In genomic region chr1:12168451-12169160, GRCh38 we compare ENCODE assay signal across 10 cellular contexts. TPM values are rescaled to one million over a fixed set of nuclear protein-coding genes. Genes with fewer than 3 reads are reported as not detected.
DNase-seq lines count a peak whose midpoint lies in the region; ATAC-seq and TF ChIP-seq lines count a peak whose summit lies in the region.
"Had no signal": no experiment of that assay in that cellular context is flagged by ENCODE, and none has a peak within 500 bp of the region (broad histone marks: within the 10 kb centered on the region; RNA-seq: fewer than 3 reads in every experiment).

No MANE protein-coding gene starts in this region.

- intact Hi-C loops in adrenal gland (cut with DNase I): no loop called here
- intact Hi-C loops in left lung (cut with DNase I): no loop called here
- intact Hi-C loops in PC-3 (cut with micrococcal nuclease): no loop called here

- 63 to 77% (median 68%) methylated on average over 15 to 17 of the region's 17 CpGs for WGBS in adrenal gland, 4 donors

- TF ChIP-seq POLR2A in adrenal gland (IDR thresholded peaks at IDR 0.05): no peak

- peak overlapping the region in 3 of 5 donors; percentile 36 to 88 (median 86) for H3K27ac ChIP-seq in adrenal gland
- H3K27ac ChIP-seq in left lung: peak overlapping the region; percentile 90 to 94
- H3K27ac ChIP-seq in PC-3 (ENCODE audit: low read length): no peak overlapping the region

- CTCF ChIA-PET in PC-3 (lab: Charles Lee): no interaction called here

- H3K9me2 ChIP-seq in PC-3 (replicated peaks; ENCODE audit: low read length): no peaks in the 10 kb centered on the region

- TF ChIP-seq CTCF in adrenal gland (IDR thresholded peaks at IDR 0.05) (no peak), left lung (IDR thresholded peaks at IDR 0.05) (no peak), PC-3 (conservative IDR thresholded peaks at IDR 0.05; ENCODE audit: low read depth, low read length) (no peak)

- H3K4me1 ChIP-seq in adrenal gland (replicated peaks in 1 of 2): peaks cover 0 to 38% of the 10 kb centered on the region in 2 donors
- H3K4me1 ChIP-seq in left lung: peaks cover 6 to 90% of the 10 kb centered on the region in 2 donors
- H3K4me1 ChIP-seq in PC-3 (ENCODE audit: insufficient read depth, low read length): no peaks in the 10 kb centered on the region
- no peaks in the 10 kb centered on the region for H3K4me1 ChIP-seq in HAP-1

- in situ Hi-C loops in KBM-7 (cut with MboI; ENCODE audit: low pct_unique_long_range_greater_than_20kb, low sequenced_read_pairs): no loop called here
- in situ Hi-C loops in HAP-1 (cut with MboI; ENCODE audit: low sequenced_read_pairs): no loop called here

- peak overlapping the region; percentile 44 to 99 for H3K27ac Mint-ChIP-seq in stimulated activated naive CD8-positive, alpha-beta T cell treated with anti-CD3 and anti-CD28 coated beads, Interleukin-15, amount 100 ng/mL, for 72 hours

- H3K27me3 ChIP-seq in adrenal gland: no peaks in the 10 kb centered on the region
- H3K27me3 ChIP-seq in left lung: no peaks in the 10 kb centered on the region
- H3K27me3 ChIP-seq in PC-3 (ENCODE audit: low read length): no peaks in the 10 kb centered on the region
- peaks cover 25% of the 10 kb centered on the region for H3K27me3 ChIP-seq in HAP-1 (ENCODE audit: low read depth)

- POLR2A ChIA-PET in PC-3 (lab: Charles Lee; ENCODE audit: unreplicated experiment): no interaction called here

- H4K20me1 ChIP-seq in PC-3 (ENCODE audit: low read length): no peaks in the 10 kb centered on the region

- H3K27me3 Mint-ChIP-seq in stimulated activated naive CD8-positive, alpha-beta T cell treated with anti-CD3 and anti-CD28 coated beads, Interleukin-15, amount 100 ng/mL, for 72 hours: no peaks in the 10 kb centered on the region

- H3F3A ChIP-seq in PC-3 (ENCODE audit: low read length, unreplicated experiment): no peaks in the 10 kb centered on the region

- no peak overlapping the region for H3K4me2 ChIP-seq in PC-3 (ENCODE audit: low read length)

- H3K9me3 Mint-ChIP-seq in stimulated activated naive CD8-positive, alpha-beta T cell treated with anti-CD3 and anti-CD28 coated beads, Interleukin-15, amount 100 ng/mL, for 72 hours: peaks cover 6 to 7% of the 10 kb centered on the region in 2 donors

- DNase-seq in KBM-7: peak; percentile 33
- no peak for DNase-seq in adrenal gland
- DNase-seq in left lung: peak in 1 of 2 donors; percentile 55
- DNase-seq in stimulated activated naive CD8-positive, alpha-beta T cell treated with anti-CD3 and anti-CD28 coated beads, Interleukin-15, amount 100 ng/mL, for 72 hours: no peak
- DNase-seq in NCI-H146 treated with DMSO at 0.1 percent for 48 hours (lab: John Stamatoyannopoulos, UW; ENCODE audit: unreplicated experiment): no peak
- DNase-seq in PC-3: no peak
- DNase-seq in HAP-1 (ENCODE audit: low spot score in 2 of 2): no peak
- no peak for DNase-seq in NCI-H226
- DNase-seq: activated CD8-positive, alpha-beta memory T cell treated with anti-CD3 and anti-CD28 coated beads for 24 hours; H7 had no signal

- H3K9me3 ChIP-seq in adrenal gland (replicated peaks in 1 of 3) (no peaks in the 10 kb centered on the region), left lung (no peaks in the 10 kb centered on the region), PC-3 (ENCODE audit: low read length) (no peaks in the 10 kb centered on the region), HAP-1 (no peaks in the 10 kb centered on the region)

- no TSS peak for BruUV-seq in PC-3 (replicated peaks; lab: Mats Ljungman, UMichigan)

- no peaks in the 10 kb centered on the region for H3K79me2 ChIP-seq in PC-3 (ENCODE audit: low read length)

- H3K4me3 Mint-ChIP-seq in stimulated activated naive CD8-positive, alpha-beta T cell treated with anti-CD3 and anti-CD28 coated beads, Interleukin-15, amount 100 ng/mL, for 72 hours: peak overlapping the region; percentile 100

- H3K4me1 Mint-ChIP-seq in stimulated activated naive CD8-positive, alpha-beta T cell treated with anti-CD3 and anti-CD28 coated beads, Interleukin-15, amount 100 ng/mL, for 72 hours: peaks cover 86% of the 10 kb centered on the region

- no peak overlapping the region for H2AFZ ChIP-seq in PC-3 (ENCODE audit: low read length)

- no peak overlapping the region for H3K9ac ChIP-seq in PC-3 (ENCODE audit: low read length)

- no peaks in the 10 kb centered on the region for H3K36me3 ChIP-seq in adrenal gland (replicated peaks in 1 of 2)
- H3K36me3 ChIP-seq in left lung: peaks cover 0 to 11% of the 10 kb centered on the region in 2 donors
- no peaks in the 10 kb centered on the region for H3K36me3 ChIP-seq in PC-3 (ENCODE audit: low read depth, low read length)
- no peaks in the 10 kb centered on the region for H3K36me3 ChIP-seq in HAP-1 (replicated peaks)

- peak; percentile 11 for ATAC-seq in left lung
- ATAC-seq in stimulated activated naive CD8-positive, alpha-beta T cell treated with anti-CD3 and anti-CD28 coated beads, Interleukin-15, amount 100 ng/mL, for 72 hours: no peak
- no peak for ATAC-seq in PC-3

- peak overlapping the region in 1 of 4 donors; percentile 88 for H3K4me3 ChIP-seq in adrenal gland
- H3K4me3 ChIP-seq in left lung: peak overlapping the region; percentile 81 to 95
- H3K4me3 ChIP-seq in PC-3 (ENCODE audit: low read length): no peak overlapping the region
- H3K4me3 ChIP-seq in HAP-1: no peak overlapping the region

RNA-seq across cellular contexts. Expression of gene TNFRSF1B, which starts 1.8 kb away (rescaled TPM):
- total RNA-seq in adrenal gland: 10 to 100 TPM; 14.6 to 58.3 (median 36.8) TPM
- polyA plus RNA-seq in adrenal gland: 10 to 100 TPM in 2 of 3 donors, 1 to 10 TPM in 1; 7.7 to 11.7 (median 10.7) TPM
- 100 to 1,000 TPM in 1 of 2 donors, 10 to 100 TPM in 1; 33.0 to 109 TPM for total RNA-seq in left lung
- total RNA-seq in PC-3 (2014; rRNA removed): 0.29 and 1.3 TPM in 2 replicates

Comparison
In these comparisons a context has a peak if more than half of its experiments do, and no peak if none do; other contexts are left out.
1. H3K4me3 ChIP-seq: peak in left lung (2 of 2); none in PC-3 (single experiment) and HAP-1 (single experiment).